ENCODE assay signal across 1 cellular context in the genomic region with DNA sequence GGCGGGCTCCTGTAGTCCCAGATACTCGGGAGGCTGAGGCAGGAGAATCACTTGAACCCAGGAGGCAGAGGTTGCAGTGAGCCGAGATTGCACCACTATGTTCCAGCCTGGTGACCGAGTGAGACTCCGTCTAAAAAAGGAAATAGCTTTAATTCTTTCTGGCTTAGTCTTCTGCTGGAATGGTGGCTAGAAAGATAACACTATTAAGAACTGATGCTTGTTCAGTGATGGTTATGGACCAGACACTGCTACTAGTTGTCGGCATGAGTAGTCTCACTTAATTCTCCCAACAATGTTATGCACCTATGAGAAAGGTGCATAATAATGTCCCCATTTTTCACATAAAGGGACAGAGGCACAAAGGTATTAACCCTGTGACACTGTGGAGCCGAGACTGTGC.
TF ChIP-seq lines count a peak whose summit lies in the region.

No MANE protein-coding gene starts in this region.

TF ChIP-seq in IMR-90, 13 proteins besides CTCF, POLR2A, EP300 and RAD21 (continued from another document):
- TF ChIP-seq, protein P1, sequence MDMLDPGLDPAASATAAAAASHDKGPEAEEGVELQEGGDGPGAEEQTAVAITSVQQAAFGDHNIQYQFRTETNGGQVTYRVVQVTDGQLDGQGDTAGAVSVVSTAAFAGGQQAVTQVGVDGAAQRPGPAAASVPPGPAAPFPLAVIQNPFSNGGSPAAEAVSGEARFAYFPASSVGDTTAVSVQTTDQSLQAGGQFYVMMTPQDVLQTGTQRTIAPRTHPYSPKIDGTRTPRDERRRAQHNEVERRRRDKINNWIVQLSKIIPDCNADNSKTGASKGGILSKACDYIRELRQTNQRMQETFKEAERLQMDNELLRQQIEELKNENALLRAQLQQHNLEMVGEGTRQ (IDR thresholded peaks at IDR 0.05; ENCODE audit: low read depth, low read length): no peak
- no peak for TF ChIP-seq MXI1 (IDR thresholded peaks at IDR 0.05; ENCODE audit: borderline replicate concordance, low read depth, low read length)
TF ChIP-seq in IMR-90: peak in this region for 0.
